22 cellular contexts compared by ENCODE assay signal in the genomic region with DNA sequence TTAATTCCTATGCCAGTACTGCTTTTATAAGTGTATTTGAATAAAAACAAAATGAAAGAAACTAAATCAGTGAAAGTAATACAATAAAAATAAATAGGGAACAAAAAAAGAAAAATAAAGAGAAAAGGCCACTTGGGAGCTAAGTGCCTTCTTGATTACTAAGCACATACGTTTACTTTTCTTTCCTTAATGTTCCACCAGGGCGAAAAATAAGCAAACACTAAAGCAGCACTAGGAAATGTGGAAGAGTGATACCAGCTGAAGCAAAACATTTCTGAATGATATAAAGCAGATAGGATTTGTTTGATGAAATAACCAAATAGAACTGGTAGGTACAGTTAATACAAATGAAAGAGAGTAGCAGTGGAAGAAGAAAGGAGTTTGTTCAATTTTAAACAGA.
DNase-seq lines count a peak whose midpoint lies in the region; ATAC-seq, FAIRE-seq and TF ChIP-seq lines count a peak whose summit lies in the region.
"Had no signal": no experiment of that assay in that cellular context is flagged by ENCODE, and none has a peak within 500 bp of the region (broad histone marks: within the 10 kb centered on the region; RNA-seq: fewer than 3 reads in every experiment).

No MANE protein-coding gene starts in this region.

- intact Hi-C loops in ascending aorta (cut with DNase I) = no loop called here

- POLR2A ChIA-PET in activated CD4-positive, alpha-beta T cell treated with anti-CD3 and anti-CD28 coated beads, Interleukin-2, amount 10 ng/mL, durations not matched to agents 7 days and 5 days (lab: Charles Lee) = interaction anchor here (0.6 kb wide), 1 partner anchor 51 kb away, joined by 4 read pairs; no protein-coding TSS in a partner anchor

- H3K9me3 Mint-ChIP-seq in activated CD4-positive, alpha-beta T cell treated with anti-CD3 and anti-CD28 coated beads, Interleukin-2, amount 10 ng/mL, durations not matched to agents 7 days and 5 days = no peaks in the 10 kb centered on the region
- H3K9me3 Mint-ChIP-seq: CD8-positive, alpha-beta memory T cell had no signal

- no peaks in the 10 kb centered on the region for H3K36me3 ChIP-seq in ascending aorta
- H3K36me3 ChIP-seq: BLaER1 had no signal

- H3K4me1 ChIP-seq in ascending aorta = no peaks in the 10 kb centered on the region
- H3K4me1 ChIP-seq: BLaER1 had no signal

- no peak for TF ChIP-seq CTCF in ascending aorta (IDR thresholded peaks at IDR 0.05)

- H3K4me1 Mint-ChIP-seq in activated CD4-positive, alpha-beta T cell treated with anti-CD3 and anti-CD28 coated beads, Interleukin-2, amount 10 ng/mL, durations not matched to agents 7 days and 5 days = peaks cover 11% of the 10 kb centered on the region
- H3K4me1 Mint-ChIP-seq: CD8-positive, alpha-beta memory T cell had no signal

- peak overlapping the region; percentile 10 for H3K27ac Mint-ChIP-seq in activated CD4-positive, alpha-beta T cell treated with anti-CD3 and anti-CD28 coated beads, Interleukin-2, amount 10 ng/mL, durations not matched to agents 7 days and 5 days
- H3K27ac Mint-ChIP-seq: CD8-positive, alpha-beta memory T cell had no signal

- no peaks in the 10 kb centered on the region for H3K27me3 ChIP-seq in ascending aorta
- H3K27me3 ChIP-seq: BLaER1 had no signal

- peaks cover 13% of the 10 kb centered on the region for H3K27me3 Mint-ChIP-seq in activated CD4-positive, alpha-beta T cell treated with anti-CD3 and anti-CD28 coated beads, Interleukin-2, amount 10 ng/mL, durations not matched to agents 7 days and 5 days

- FAIRE-seq in islet of Langerhans (lab: Jason Lieb, UNC) (peak; percentile 95), RCC 7860 (lab: Jason Lieb, UNC) (no peak)
- FAIRE-seq: GM12892, GM18507, H1, HepG2 had no signal

- H3K4me3 Mint-ChIP-seq in activated CD4-positive, alpha-beta T cell treated with anti-CD3 and anti-CD28 coated beads, Interleukin-2, amount 10 ng/mL, durations not matched to agents 7 days and 5 days = no peak overlapping the region
- H3K4me3 Mint-ChIP-seq: CD8-positive, alpha-beta memory T cell had no signal

- no peak overlapping the region for H3K27ac ChIP-seq in ascending aorta
- H3K27ac ChIP-seq: BLaER1, RWPE1 had no signal

- no peak for ATAC-seq in HG03342 (IDR thresholded peaks at IDR 0.05; ENCODE audit: unreplicated experiment)
- ATAC-seq: HepG2, SK-N-SH treated with all-trans-retinoic acid at 6 μM for 48 hours had no signal

- H3K36me3 Mint-ChIP-seq in activated CD4-positive, alpha-beta T cell treated with anti-CD3 and anti-CD28 coated beads, Interleukin-2, amount 10 ng/mL, durations not matched to agents 7 days and 5 days (ENCODE audit: low read depth) = no peaks in the 10 kb centered on the region

- no peaks in the 10 kb centered on the region for H3K9me3 ChIP-seq in ascending aorta
- H3K9me3 ChIP-seq: BLaER1 had no signal

- H3K4me3 ChIP-seq in ascending aorta = no peak overlapping the region
- H3K4me3 ChIP-seq: BLaER1 had no signal

- CTCF ChIA-PET in activated CD4-positive, alpha-beta T cell treated with anti-CD3 and anti-CD28 coated beads, Interleukin-2, amount 10 ng/mL, durations not matched to agents 7 days and 5 days (lab: Charles Lee) = no interaction called here

- no peak for DNase-seq in activated CD4-positive, alpha-beta T cell treated with anti-CD3 and anti-CD28 coated beads, Interleukin-2, amount 10 ng/mL, durations not matched to agents 7 days and 5 days
- no peak for DNase-seq in activated CD4-positive, alpha-beta T cell treated with anti-CD3 and anti-CD28 coated beads, Interleukin-2, amount 50 U/mL, for 4 hours
- DNase-seq in astrocyte of the hippocampus (ENCODE audit: low read depth, low spot score) = peak; percentile 6
- no peak for DNase-seq in RCC 7860 (ENCODE audit: low spot score)
- DNase-seq in ascending aorta (ENCODE audit: low spot score in 2 of 2) = no peak
- DNase-seq: CD8-positive, alpha-beta memory T cell; DMS79; KG1; NCI-H1417 treated with DMSO at 0.1 percent for 48 hours; NCI-H187 treated with DMSO at 0.1 percent for 48 hours; NCI-H345; NCI-H526; SIG-M5 had no signal
